In the genomic region with DNA sequence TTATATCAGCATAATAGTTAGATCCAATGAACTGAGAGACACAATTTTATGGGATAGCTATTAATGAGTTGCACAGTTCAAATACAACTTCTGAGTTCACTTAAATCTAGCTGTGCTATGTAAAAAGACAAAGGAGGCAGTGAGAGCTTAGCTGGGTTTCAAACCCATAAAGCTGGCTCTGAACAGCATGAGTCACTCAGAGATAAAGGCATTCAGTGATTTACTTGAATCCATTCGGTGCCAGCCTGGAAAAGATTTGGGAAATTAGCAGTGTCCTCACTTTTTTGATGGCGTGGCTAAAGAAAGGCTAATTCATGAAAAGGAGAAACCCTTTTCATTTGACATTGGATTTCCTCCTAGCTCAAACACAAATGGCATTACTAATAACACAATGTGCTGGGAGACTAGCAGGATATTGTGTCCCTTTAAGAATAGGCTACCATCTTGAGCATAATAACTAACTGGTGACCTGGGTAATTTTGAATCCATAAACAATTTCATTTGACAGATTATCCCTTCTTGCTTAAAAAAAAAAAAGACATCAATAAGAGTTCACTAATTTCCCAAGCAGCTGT, we compare ENCODE assay signal across 16 cellular contexts.
DNase-seq lines count a peak whose midpoint lies in the region; TF ChIP-seq lines count a peak whose summit lies in the region.
"Had no signal": no experiment of that assay in that cellular context is flagged by ENCODE, and none has a peak within 500 bp of the region (broad histone marks: within the 10 kb centered on the region; RNA-seq: fewer than 3 reads in every experiment).

No MANE protein-coding gene starts in this region.

- CTCF ChIA-PET in HEK293T (lab: Yijun Ruan, JAX) = no interaction called here

- H3K4me1 ChIP-seq in neuron (ENCODE audit: insufficient read depth, low read length) = peaks cover 21% of the 10 kb centered on the region
- H3K4me1 ChIP-seq in SJCRH30 = peaks cover 30% of the 10 kb centered on the region
- H3K4me1 ChIP-seq: uterus had no signal

- H3K27ac ChIP-seq in SJCRH30 = no peak overlapping the region
- H3K27ac ChIP-seq: uterus had no signal

- TF ChIP-seq CTCF in fibroblast of pulmonary artery (IDR thresholded peaks at IDR 0.05; ENCODE audit: low read length, missing control alignments) = no peak

- peak overlapping the region; percentile 63 for H2AFZ ChIP-seq in neuron (ENCODE audit: low read depth, low read length)

- no peak overlapping the region for H3K4me3 ChIP-seq in fibroblast of pulmonary artery (replicated peaks; ENCODE audit: low read depth, low read length)
- H3K4me3 ChIP-seq in neuron (ENCODE audit: low read length) = no peak overlapping the region
- no peak overlapping the region for H3K4me3 ChIP-seq in SJCRH30
- H3K4me3 ChIP-seq: uterus had no signal

- H3K27me3 ChIP-seq in neuron (ENCODE audit: insufficient read depth, low read length) (no peaks in the 10 kb centered on the region), SJCRH30 (no peaks in the 10 kb centered on the region)
- H3K27me3 ChIP-seq: uterus had no signal

- POLR2A ChIA-PET in HEK293T (lab: Yijun Ruan, JAX) = no interaction called here

- H3K36me3 ChIP-seq in neuron (ENCODE audit: insufficient read depth, low read length) (no peaks in the 10 kb centered on the region), SJCRH30 (no peaks in the 10 kb centered on the region)
- H3K36me3 ChIP-seq: uterus had no signal

- peak; percentile 54 for DNase-seq in Daoy (ENCODE audit: low read depth)
- DNase-seq in M059J (ENCODE audit: low read depth) = peak; percentile 76
- DNase-seq in fibroblast of pulmonary artery (ENCODE audit: low read depth) = peak; percentile 35
- no peak for DNase-seq in SW 1271 (lab: John Stamatoyannopoulos, UW)
- DNase-seq in HEK293T (ENCODE audit: extremely low spot score) = no peak
- DNase-seq in SJCRH30 = no peak
- no peak for DNase-seq in activated CD8-positive, alpha-beta memory T cell treated with anti-CD3 and anti-CD28 coated beads for 24 hours
- DNase-seq: activated CD8-positive, alpha-beta memory T cell treated with anti-CD3 and anti-CD28 coated beads, Interleukin-2, amount 10 ng/mL, durations not matched to agents 7 days and 5 days; activated effector memory CD4-positive, alpha-beta T cell treated with Interleukin-2 at 50 U/mL for 16 hours; Caco-2; NCI-H2081 treated with DMSO at 0.1 percent for 48 hours; NCI-H774; posterior cingulate gyrus; stimulated activated naive CD8-positive, alpha-beta T cell treated with anti-CD3 and anti-CD28 coated beads, Interleukin-15, amount 100 ng/mL, for 72 hours; uterus had no signal

- H3K9me3 ChIP-seq in neuron (ENCODE audit: low read length) (no peaks in the 10 kb centered on the region), SJCRH30 (replicated peaks) (no peaks in the 10 kb centered on the region; the same call in 1 of the 2 replicates)
- H3K9me3 ChIP-seq: Caco-2, uterus had no signal

TF ChIP-seq in HEK293T, 16 proteins besides CTCF, POLR2A, EP300 and RAD21:
- TF ChIP-seq BHLHE40 (IDR thresholded peaks at IDR 0.05; ENCODE audit: borderline replicate concordance) = no peak
- TF ChIP-seq TARDBP (IDR thresholded peaks at IDR 0.05) = no peak
- TF ChIP-seq ZNF384 (IDR thresholded peaks at IDR 0.05) = no peak
- TF ChIP-seq L3MBTL2 (conservative IDR thresholded peaks at IDR 0.05) = no peak
- TF ChIP-seq HDGF (IDR thresholded peaks at IDR 0.05; ENCODE audit: borderline replicate concordance) = no peak
- TF ChIP-seq, protein P1, sequence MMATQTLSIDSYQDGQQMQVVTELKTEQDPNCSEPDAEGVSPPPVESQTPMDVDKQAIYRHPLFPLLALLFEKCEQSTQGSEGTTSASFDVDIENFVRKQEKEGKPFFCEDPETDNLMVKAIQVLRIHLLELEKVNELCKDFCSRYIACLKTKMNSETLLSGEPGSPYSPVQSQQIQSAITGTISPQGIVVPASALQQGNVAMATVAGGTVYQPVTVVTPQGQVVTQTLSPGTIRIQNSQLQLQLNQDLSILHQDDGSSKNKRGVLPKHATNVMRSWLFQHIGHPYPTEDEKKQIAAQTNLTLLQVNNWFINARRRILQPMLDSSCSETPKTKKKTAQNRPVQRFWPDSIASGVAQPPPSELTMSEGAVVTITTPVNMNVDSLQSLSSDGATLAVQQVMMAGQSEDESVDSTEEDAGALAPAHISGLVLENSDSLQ (IDR thresholded peaks at IDR 0.05) = no peak
- no peak for TF ChIP-seq SUZ12 (IDR thresholded peaks at IDR 0.05)
- TF ChIP-seq NFRKB (IDR thresholded peaks at IDR 0.05) = no peak
- no peak for TF ChIP-seq ARNT (IDR thresholded peaks at IDR 0.05)
- no peak for TF ChIP-seq LEF1 (IDR thresholded peaks at IDR 0.05; ENCODE audit: borderline replicate concordance)
- no peak for TF ChIP-seq FOXM1 (IDR thresholded peaks at IDR 0.05; ENCODE audit: borderline replicate concordance)
- TF ChIP-seq ELF4 (IDR thresholded peaks at IDR 0.05) = no peak
- TF ChIP-seq CTBP1 (IDR thresholded peaks at IDR 0.05; ENCODE audit: borderline replicate concordance) = no peak
- TF ChIP-seq SP1 (IDR thresholded peaks at IDR 0.05) = no peak
- TF ChIP-seq FOXA1 (IDR thresholded peaks at IDR 0.05) = no peak
- TF ChIP-seq FOXK2 (IDR thresholded peaks at IDR 0.05) = no peak

Comparison
In these comparisons a context has a peak if more than half of its experiments do, and no peak if none do; other contexts are left out.
1. DNase-seq: peak in Daoy (single experiment), M059J (single experiment) and fibroblast of pulmonary artery (single experiment); none in SW 1271 (0 of 2), HEK293T (single experiment), SJCRH30 (0 of 2) and activated CD8-positive, alpha-beta memory T cell treated with anti-CD3 and anti-CD28 coated beads for 24 hours (single experiment).